ENCODE assay signal across 24 cellular contexts in genomic region chr5:25090818-25091217, GRCh38.
"Had no signal": no experiment of that assay in that cellular context is flagged by ENCODE, and none has a peak within 500 bp of the region (broad histone marks: within the 10 kb centered on the region; RNA-seq: fewer than 3 reads in every experiment).

No MANE protein-coding gene starts in this region.

- FAIRE-seq: colon had no signal

- ATAC-seq: activated CD8-positive, alpha-beta T cell treated with anti-CD3 and anti-CD28 coated beads, Interleukin-2, amount 10 ng/mL, durations not matched to agents 7 days and 5 days; SK-N-SH treated with all-trans-retinoic acid at 6 μM for 48 hours; T-helper 17 cell; WTC11 had no signal

- DNase-seq: activated CD4-positive, alpha-beta T cell treated with anti-CD3 and anti-CD28 coated beads for 48 hours; activated CD4-positive, alpha-beta T cell treated with anti-CD3 and anti-CD28 coated beads, Interleukin-2, amount 50 U/mL, for 4 hours; activated CD4-positive, CD25-positive, alpha-beta regulatory T cell treated with anti-CD3 and anti-CD28 coated beads, Interleukin-2, amount 50 U/mL, for 72 hours; activated CD8-positive, alpha-beta memory T cell treated with anti-CD3 and anti-CD28 coated beads, Interleukin-2, amount 50 U/mL, for 48 hours; activated CD8-positive, alpha-beta T cell treated with anti-CD3 and anti-CD28 coated beads, Interleukin-2, amount 10 ng/mL, durations not matched to agents 7 days and 5 days; activated naive CD4-positive, alpha-beta T cell treated with anti-CD3 and anti-CD28 coated beads, Interleukin-2, amount 50 U/mL, for 16 hours; activated naive CD8-positive, alpha-beta T cell treated with anti-CD3 and anti-CD28 coated beads, Interleukin-2, amount 10 ng/mL, durations not matched to agents 7 days and 5 days; activated T-cell treated with anti-CD3 and anti-CD28 coated beads, Interleukin-2, amount 50 U/mL, for 1 hour; adrenal gland; anterior cingulate cortex; NCI-H187 treated with DMSO at 0.1 percent for 48 hours; NCI-H2081 treated with DMSO at 0.1 percent for 48 hours; NCI-H2171; NCI-H226; NCI-H510A; NCI-H526 treated with DMSO at 0.1 percent for 48 hours; NCI-H82; Peyer's patch; SHP77; T-helper 17 cell; T-helper 9 cell had no signal
